Comparison of ENCODE assay signal across 19 cellular contexts in genomic region chr4:142262956-142263355, GRCh38.
A peak's percentile ranks its signal among the peaks of the same experiment; 100 is the strongest.
DNase-seq lines count a peak whose midpoint lies in the region; ATAC-seq, FAIRE-seq and TF ChIP-seq lines count a peak whose summit lies in the region.
"Had no signal": no experiment of that assay in that cellular context is flagged by ENCODE, and none has a peak within 500 bp of the region (broad histone marks: within the 10 kb centered on the region; RNA-seq: fewer than 3 reads in every experiment).

No MANE protein-coding gene starts in this region.

- no peaks in the 10 kb centered on the region for H3K27me3 ChIP-seq in CD4-positive, alpha-beta memory T cell (ENCODE audit: insufficient read depth, low read length)

- no peaks in the 10 kb centered on the region for H3K27me3 Mint-ChIP-seq in activated CD4-positive, alpha-beta T cell treated with anti-CD3 and anti-CD28 coated beads, Interleukin-2, amount 10 ng/mL, durations not matched to agents 24 days and 14 days
- no peaks in the 10 kb centered on the region for H3K27me3 Mint-ChIP-seq in CD4-positive, alpha-beta memory T cell
- no peaks in the 10 kb centered on the region for H3K27me3 Mint-ChIP-seq in WTC11 (ENCODE audit: low read depth)

- no peak overlapping the region for H3K27ac Mint-ChIP-seq in activated CD4-positive, alpha-beta T cell treated with anti-CD3 and anti-CD28 coated beads, Interleukin-2, amount 10 ng/mL, durations not matched to agents 24 days and 14 days
- H3K27ac Mint-ChIP-seq in CD4-positive, alpha-beta memory T cell: peak overlapping the region in 5 of 7 donors; percentile 19 to 90 (median 61)
- no peak overlapping the region for H3K27ac Mint-ChIP-seq in WTC11

- intact Hi-C loops in activated CD4-positive, alpha-beta T cell treated with anti-CD3 and anti-CD28 coated beads, Interleukin-2, amount 10 ng/mL, durations not matched to agents 24 days and 14 days (cut with micrococcal nuclease): no loop called here
- intact Hi-C loops in CD4-positive, alpha-beta memory T cell (cut with micrococcal nuclease): loop anchor here (5.0 kb wide), 1 partner anchor 304 kb away; no protein-coding TSS in a partner anchor

- peak; percentile 83 for ATAC-seq in WTC11
- ATAC-seq in HG03354 (IDR thresholded peaks at IDR 0.05; ENCODE audit: poor library complexity, severe bottlenecking, unreplicated experiment): no peak
- ATAC-seq: K562, PC-3 had no signal

- no peak for FAIRE-seq in urothelium cell line (lab: Jason Lieb, UNC)
- FAIRE-seq: D721Med, K562 had no signal

- H3K4me1 ChIP-seq in CD4-positive, alpha-beta memory T cell (ENCODE audit: insufficient read depth, low read length): peaks cover 54% of the 10 kb centered on the region

- POLR2A ChIA-PET in CD4-positive, alpha-beta memory T cell (lab: Charles Lee; ENCODE audit: partially characterized antibody): no interaction called here
- POLR2A ChIA-PET in WTC11 (lab: Charles Lee): no interaction called here

- TF ChIP-seq CTCF in WTC11 (IDR thresholded peaks at IDR 0.05): no peak

- H3K9me3 Mint-ChIP-seq in activated CD4-positive, alpha-beta T cell treated with anti-CD3 and anti-CD28 coated beads, Interleukin-2, amount 10 ng/mL, durations not matched to agents 24 days and 14 days: peaks cover 3% of the 10 kb centered on the region
- H3K9me3 Mint-ChIP-seq in CD4-positive, alpha-beta memory T cell: peaks cover 0 to 7% (median 0%) of the 10 kb centered on the region in 8 donors
- no peaks in the 10 kb centered on the region for H3K9me3 Mint-ChIP-seq in WTC11

- H3K27ac ChIP-seq in CD4-positive, alpha-beta memory T cell (ENCODE audit: low read depth, low read length): no peak overlapping the region
- H3K27ac ChIP-seq: GM23248, HL-60 had no signal

- H3K36me3 ChIP-seq in CD4-positive, alpha-beta memory T cell (ENCODE audit: insufficient read depth, low read length): peaks cover 6% of the 10 kb centered on the region

- peaks cover 41% of the 10 kb centered on the region for H3K36me3 Mint-ChIP-seq in activated CD4-positive, alpha-beta T cell treated with anti-CD3 and anti-CD28 coated beads, Interleukin-2, amount 10 ng/mL, durations not matched to agents 24 days and 14 days (ENCODE audit: low read depth)
- peaks cover 56 to 58% of the 10 kb centered on the region in 2 donors for H3K36me3 Mint-ChIP-seq in CD4-positive, alpha-beta memory T cell
- peaks cover 2% of the 10 kb centered on the region; the same call in 1 of the 2 replicates for H3K36me3 Mint-ChIP-seq in WTC11
- H3K36me3 Mint-ChIP-seq: CD14-positive monocyte had no signal

- peaks cover 42% of the 10 kb centered on the region for H3K4me1 Mint-ChIP-seq in activated CD4-positive, alpha-beta T cell treated with anti-CD3 and anti-CD28 coated beads, Interleukin-2, amount 10 ng/mL, durations not matched to agents 24 days and 14 days
- peaks cover 48 to 69% (median 57%) of the 10 kb centered on the region in 4 donors for H3K4me1 Mint-ChIP-seq in CD4-positive, alpha-beta memory T cell
- H3K4me1 Mint-ChIP-seq in WTC11: peaks cover 6% of the 10 kb centered on the region

- DNase-seq in activated CD4-positive, alpha-beta T cell treated with anti-CD3 and anti-CD28 coated beads, Interleukin-2, amount 10 ng/mL, durations not matched to agents 24 days and 14 days: peak; percentile 41
- no peak for DNase-seq in activated CD4-positive, alpha-beta T cell treated with anti-CD3 and anti-CD28 coated beads for 1 hour
- DNase-seq in CD4-positive, alpha-beta memory T cell: no peak
- DNase-seq in WTC11 (ENCODE audit: low spot score): no peak
- peak; percentile 28 to 50 for DNase-seq in lung microvascular endothelial cell (ENCODE audit: low read depth in 2 of 2)
- DNase-seq in Ammon's horn (ENCODE audit: low spot score): no peak
- DNase-seq in urothelium cell line (ENCODE audit: low spot score): no peak
- DNase-seq: GM23248; NCI-H1436 treated with DMSO at 0.1 percent for 48 hours; NCI-H2081 treated with DMSO at 0.1 percent for 48 hours; NCI-H226; NCI-H526; NK-92 treated with Interleukin-12 subunit alpha and Interleukin-12 subunit beta, amount 100 ng/mL, for 24 hours; PC-3 had no signal

- no peak overlapping the region for H3K4me3 ChIP-seq in CD4-positive, alpha-beta memory T cell (ENCODE audit: low read length in 2 of 2)
- H3K4me3 ChIP-seq: GM23248, K562 had no signal

- no peak overlapping the region for H3K4me3 Mint-ChIP-seq in activated CD4-positive, alpha-beta T cell treated with anti-CD3 and anti-CD28 coated beads, Interleukin-2, amount 10 ng/mL, durations not matched to agents 24 days and 14 days
- peak overlapping the region in 1 of 8 donors; percentile 22 for H3K4me3 Mint-ChIP-seq in CD4-positive, alpha-beta memory T cell
- H3K4me3 Mint-ChIP-seq in WTC11: no peak overlapping the region
- H3K4me3 Mint-ChIP-seq: CD14-positive monocyte had no signal

- CTCF ChIA-PET in CD4-positive, alpha-beta memory T cell (lab: Charles Lee; ENCODE audit: partially characterized antibody): interaction anchor here (1.2 kb wide), 1 partner anchor 20 kb away, joined by 4 read pairs; no protein-coding TSS in a partner anchor
- CTCF ChIA-PET in WTC11 (lab: Charles Lee): no interaction called here

- no peaks in the 10 kb centered on the region for H3K9me3 ChIP-seq in CD4-positive, alpha-beta memory T cell (ENCODE audit: control insufficient read depth in 1 of 2, low read length in 2 of 2)

TF ChIP-seq in WTC11, 78 proteins besides CTCF, POLR2A, EP300 and RAD21:
- TF ChIP-seq ZNF423 (CRISPR knock-in tag; IDR thresholded peaks at IDR 0.05) (no peak), CREM (CRISPR knock-in tag; IDR thresholded peaks at IDR 0.05) (no peak), JAZF1 (CRISPR knock-in tag; IDR thresholded peaks at IDR 0.05) (no peak), TEAD4 (CRISPR knock-in tag; IDR thresholded peaks at IDR 0.05) (no peak), ZMAT4 (CRISPR knock-in tag; IDR thresholded peaks at IDR 0.05) (no peak), SOX15 (CRISPR knock-in tag; IDR thresholded peaks at IDR 0.05) (no peak), ZNF532 (CRISPR knock-in tag; IDR thresholded peaks at IDR 0.05; ENCODE audit: borderline replicate concordance) (no peak), ATF6 (CRISPR knock-in tag; IDR thresholded peaks at IDR 0.05) (no peak)

Comparison
In these comparisons a context has a peak if more than half of its experiments do, and no peak if none do; other contexts are left out.
1. DNase-seq: peak in activated CD4-positive, alpha-beta T cell treated with anti-CD3 and anti-CD28 coated beads, Interleukin-2, amount 10 ng/mL, durations not matched to agents 24 days and 14 days (single experiment) and lung microvascular endothelial cell (2 of 2); none in activated CD4-positive, alpha-beta T cell treated with anti-CD3 and anti-CD28 coated beads for 1 hour (single experiment), CD4-positive, alpha-beta memory T cell (0 of 5), WTC11 (single experiment), Ammon's horn (single experiment) and urothelium cell line (single experiment).
2. H3K27ac Mint-ChIP-seq: peak in CD4-positive, alpha-beta memory T cell (5 of 7); none in activated CD4-positive, alpha-beta T cell treated with anti-CD3 and anti-CD28 coated beads, Interleukin-2, amount 10 ng/mL, durations not matched to agents 24 days and 14 days (single experiment) and WTC11 (single experiment).